In genomic region chrX:12370444-12371089, GRCh38 we compare ENCODE assay signal across 1 cellular context.
TF ChIP-seq lines count a peak whose summit lies in the region.

No MANE protein-coding gene starts in this region.

TF ChIP-seq in A549, 52 proteins besides CTCF, POLR2A, EP300 and RAD21 (continued from another document):
- TF ChIP-seq CBX8 (IDR thresholded peaks at IDR 0.05) (no peak), POLR2AphosphoS2 (conservative IDR thresholded peaks at IDR 0.05; ENCODE audit: low read length) (no peak)
